ENCODE assay signal across 27 cellular contexts in the genomic region with DNA sequence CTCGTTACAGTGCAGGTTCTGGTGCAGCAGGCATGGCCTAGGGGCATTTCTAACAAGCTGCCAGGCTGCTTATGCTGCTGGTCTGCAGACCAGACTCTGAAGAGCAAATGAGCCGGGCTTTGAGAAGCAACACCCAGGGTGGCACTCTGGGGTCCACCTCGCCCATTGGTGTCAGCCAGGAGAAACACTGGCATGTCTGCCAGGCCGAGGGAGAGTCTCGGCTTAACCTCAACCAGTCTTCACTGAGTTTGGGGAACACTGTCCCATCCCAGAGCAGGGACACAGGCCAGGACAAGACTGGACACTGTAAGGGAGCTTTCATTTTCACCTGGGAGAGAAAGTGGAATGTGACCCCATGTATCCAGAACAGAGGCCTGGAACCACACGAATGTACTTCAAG.
A peak's percentile ranks its signal among the peaks of the same experiment; 100 is the strongest.
DNase-seq lines count a peak whose midpoint lies in the region; ATAC-seq and TF ChIP-seq lines count a peak whose summit lies in the region.
"Had no signal": no experiment of that assay in that cellular context is flagged by ENCODE, and none has a peak within 500 bp of the region (broad histone marks: within the 10 kb centered on the region; RNA-seq: fewer than 3 reads in every experiment).

No MANE protein-coding gene starts in this region.

- intact Hi-C loops in cardiac septum (cut with DNase I): loop anchor here (5.0 kb wide), 1 partner anchor 49 kb away; no protein-coding TSS in a partner anchor
- intact Hi-C loops in Right ventricle myocardium inferior (cut with DNase I): loop anchor here (5.0 kb wide), 2 partner anchors 64 to 139 kb away; no protein-coding TSS in a partner anchor
- intact Hi-C loops in heart left ventricle (cut with DNase I): no loop called here

- H3K14ac ChIP-seq in mesenchymal stem cell (ENCODE audit: low read length in 2 of 2): no peak overlapping the region

- no peaks in the 10 kb centered on the region for H3K27me3 Mint-ChIP-seq in osteocyte (ENCODE audit: unreplicated experiment)
- H3K27me3 Mint-ChIP-seq: CD4-positive, CD25-positive, alpha-beta regulatory T cell had no signal

- H3K27me3 ChIP-seq in right atrium auricular region: no peaks in the 10 kb centered on the region
- H3K27me3 ChIP-seq in heart left ventricle: no peaks in the 10 kb centered on the region
- H3K27me3 ChIP-seq in mesenchymal stem cell (ENCODE audit: control insufficient read depth in 1 of 2, insufficient read depth in 1 of 2, low read length in 2 of 2): peaks cover 0 to 11% of the 10 kb centered on the region in 2 experiments
- H3K27me3 ChIP-seq: BE2C, BLaER1 had no signal

- no peak overlapping the region for H2BK120ac ChIP-seq in mesenchymal stem cell (ENCODE audit: low read depth, low read length)

- no peak overlapping the region for H3K4me2 ChIP-seq in mesenchymal stem cell (ENCODE audit: low read length, poor library complexity, severe bottlenecking)
- H3K4me2 ChIP-seq: A549, BLaER1 had no signal

- H3K4me1 ChIP-seq in right atrium auricular region (peaks cover 0 to 43% of the 10 kb centered on the region in 2 donors), heart left ventricle (peaks cover 0 to 37% (median 17%) of the 10 kb centered on the region in 12 donors), mesenchymal stem cell (ENCODE audit: control insufficient read depth, insufficient read depth, low read depth, low read length) (peaks cover 13% of the 10 kb centered on the region)
- H3K4me1 ChIP-seq: BE2C had no signal

- H3K9me3 ChIP-seq in right atrium auricular region: no peaks in the 10 kb centered on the region
- H3K9me3 ChIP-seq in heart left ventricle: no peaks in the 10 kb centered on the region
- no peaks in the 10 kb centered on the region for H3K9me3 ChIP-seq in mesenchymal stem cell (ENCODE audit: control insufficient read depth, low read length)
- H3K9me3 ChIP-seq: A549, BE2C, BLaER1 had no signal

- no peak for TF ChIP-seq POLR2A in heart left ventricle (IDR thresholded peaks at IDR 0.05)

- DNase-seq in cardiac septum (ENCODE audit: low spot score) (peak; percentile 60), Right ventricle myocardium inferior (ENCODE audit: missing footprints) (no peak), right atrium auricular region (ENCODE audit: low spot score) (no peak), heart left ventricle (no peak), mesenchymal stem cell (no peak), osteocyte (ENCODE audit: extremely low spot score, unreplicated experiment) (no peak), Ammon's horn (ENCODE audit: low spot score) (no peak)
- DNase-seq: AML-193; BE2C; C1 segment of cervical spinal cord; CD4-positive, alpha-beta memory T cell; CD4-positive, CD25-positive, alpha-beta regulatory T cell; CD8-positive, alpha-beta memory T cell; COR-L47; DMS 273 treated with DMSO at 0.1 percent for 48 hours; DMS153; DMS53; DMS79; DND-41; EL; GDM1 had no signal

- no peak overlapping the region for H3K4me3 Mint-ChIP-seq in osteocyte (ENCODE audit: unreplicated experiment)
- H3K4me3 Mint-ChIP-seq: CD14-positive monocyte; CD4-positive, alpha-beta memory T cell; CD4-positive, CD25-positive, alpha-beta regulatory T cell; CD8-positive, alpha-beta memory T cell had no signal

- ATAC-seq in Right ventricle myocardium inferior (no peak), heart left ventricle (no peak), GM18858 (IDR thresholded peaks at IDR 0.05; ENCODE audit: unreplicated experiment) (no peak)
- ATAC-seq: A549, GM12878 had no signal

- H3K9me3 Mint-ChIP-seq in osteocyte (ENCODE audit: unreplicated experiment): no peaks in the 10 kb centered on the region
- H3K9me3 Mint-ChIP-seq: CD14-positive monocyte; CD4-positive, alpha-beta memory T cell; CD8-positive, alpha-beta memory T cell had no signal

- H3K4me3 ChIP-seq in right atrium auricular region: no peak overlapping the region
- H3K4me3 ChIP-seq in heart left ventricle: no peak overlapping the region
- H3K4me3 ChIP-seq in mesenchymal stem cell (ENCODE audit: insufficient read depth in 1 of 2, low read depth in 1 of 2, low read length in 2 of 2): no peak overlapping the region
- H3K4me3 ChIP-seq: A549, BLaER1, GM12878 had no signal

- H3K18ac ChIP-seq in mesenchymal stem cell (ENCODE audit: low read depth in 1 of 2, low read length in 2 of 2): peak overlapping the region in 1 of 2 experiments; percentile 13

- peak overlapping the region; percentile 6 for H4K91ac ChIP-seq in mesenchymal stem cell (ENCODE audit: low read length)

- H3K27ac Mint-ChIP-seq in osteocyte (ENCODE audit: unreplicated experiment): peak overlapping the region; percentile 13
- H3K27ac Mint-ChIP-seq: CD14-positive monocyte; CD4-positive, alpha-beta memory T cell; CD4-positive, CD25-positive, alpha-beta regulatory T cell had no signal

- H2AK5ac ChIP-seq in mesenchymal stem cell (ENCODE audit: low read length, severe bottlenecking): no peak overlapping the region

- peak overlapping the region; percentile 80 to 90 for H3K27ac ChIP-seq in right atrium auricular region
- H3K27ac ChIP-seq in heart left ventricle: no peak overlapping the region
- H3K27ac ChIP-seq in mesenchymal stem cell (ENCODE audit: low read length, poor library complexity, severe bottlenecking): no peak overlapping the region
- H3K27ac ChIP-seq: 22Rv1, A549, BLaER1 had no signal

- no peak for TF ChIP-seq CTCF in right atrium auricular region (IDR thresholded peaks at IDR 0.05)
- no peak for TF ChIP-seq CTCF in heart left ventricle (IDR thresholded peaks at IDR 0.05)
- TF ChIP-seq CTCF in osteocyte (IDR thresholded peaks at IDR 0.05): no peak

- H4K8ac ChIP-seq in mesenchymal stem cell (ENCODE audit: low read length): no peak overlapping the region

- H3K23ac ChIP-seq in mesenchymal stem cell (ENCODE audit: low read length in 2 of 2): no peak overlapping the region

- WGBS in heart left ventricle, 4 donors: 88 to 94% (median 91%) methylated on average over 5 to 6 of the region's 6 CpGs
- WGBS in mesenchymal stem cell: 96% methylated on average over 6 of the region's 6 CpGs

- no peak overlapping the region for H3K9ac ChIP-seq in mesenchymal stem cell (ENCODE audit: low read length)
- H3K9ac ChIP-seq: BLaER1 had no signal

- no peak overlapping the region for H2BK15ac ChIP-seq in mesenchymal stem cell (ENCODE audit: low read depth, poor library complexity, severe bottlenecking)

- H3K36me3 ChIP-seq in right atrium auricular region (peaks cover 17% of the 10 kb centered on the region), heart left ventricle (peaks cover 0 to 25% (median 4%) of the 10 kb centered on the region in 9 donors), mesenchymal stem cell (ENCODE audit: control insufficient read depth in 1 of 2, insufficient read depth in 2 of 2, low read depth in 1 of 2, low read length in 2 of 2) (no peaks in the 10 kb centered on the region)
- H3K36me3 ChIP-seq: BE2C, BLaER1 had no signal

- peaks cover 60% of the 10 kb centered on the region for H3K4me1 Mint-ChIP-seq in osteocyte (ENCODE audit: unreplicated experiment)
- H3K4me1 Mint-ChIP-seq: CD14-positive monocyte; CD4-positive, alpha-beta memory T cell; CD4-positive, CD25-positive, alpha-beta regulatory T cell; CD8-positive, alpha-beta memory T cell had no signal

- peak overlapping the region in 1 of 2 experiments; percentile 6 for H3K4ac ChIP-seq in mesenchymal stem cell (ENCODE audit: low read depth in 1 of 2, low read length in 2 of 2)

- H3K36me3 Mint-ChIP-seq in osteocyte (ENCODE audit: unreplicated experiment): no peaks in the 10 kb centered on the region
- H3K36me3 Mint-ChIP-seq: CD14-positive monocyte; CD4-positive, alpha-beta memory T cell; CD4-positive, CD25-positive, alpha-beta regulatory T cell; CD8-positive, alpha-beta memory T cell had no signal

- no peaks in the 10 kb centered on the region for H3K79me1 ChIP-seq in mesenchymal stem cell (replicated peaks; ENCODE audit: low read length, poor library complexity, severe bottlenecking)

- no peak overlapping the region for H2AFZ ChIP-seq in mesenchymal stem cell (ENCODE audit: low read depth, low read length)

- H2BK12ac ChIP-seq in mesenchymal stem cell (ENCODE audit: low read length in 2 of 2): peak overlapping the region in 1 of 2 experiments; percentile 7

- no peak overlapping the region for H2BK5ac ChIP-seq in mesenchymal stem cell (ENCODE audit: low read depth, low read length, poor library complexity, severe bottlenecking)

Comparison
In these comparisons a context has a peak if more than half of its experiments do, and no peak if none do; other contexts are left out.
1. H3K27ac ChIP-seq: peak in right atrium auricular region (2 of 2); none in heart left ventricle (0 of 12) and mesenchymal stem cell (single experiment).
2. intact Hi-C loops: an anchor here in cardiac septum (5.0 kb wide) and Right ventricle myocardium inferior (5.0 kb wide); none called in heart left ventricle.